In the genomic region with DNA sequence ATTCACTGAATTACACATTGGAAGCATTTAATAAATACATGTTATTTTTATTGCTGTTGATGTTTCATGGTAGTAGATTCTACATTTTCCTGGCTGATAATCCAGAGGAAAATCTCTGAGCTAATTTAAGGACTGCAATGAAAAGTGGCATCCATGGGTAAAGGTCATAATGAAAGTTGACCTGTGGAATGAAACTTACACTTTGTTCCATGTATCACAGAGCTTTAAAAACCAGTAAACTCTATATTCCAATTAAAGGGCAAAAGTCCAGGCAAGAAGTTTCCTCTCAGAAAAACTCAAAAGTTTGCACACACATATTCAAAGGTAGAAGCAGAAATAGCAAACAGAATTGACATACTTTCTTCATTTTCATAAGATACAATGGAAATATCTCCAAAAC, we compare ENCODE assay signal across 9 cellular contexts. TPM values are rescaled to one million over a fixed set of nuclear protein-coding genes. Genes with fewer than 3 reads are reported as not detected.
"Had no signal": no experiment of that assay in that cellular context is flagged by ENCODE, and none has a peak within 500 bp of the region (broad histone marks: within the 10 kb centered on the region; RNA-seq: fewer than 3 reads in every experiment).

No MANE protein-coding gene starts in this region.

- FAIRE-seq: G401.6, GM12891, GM12892, GM18507, GM19239 had no signal

- DNase-seq: GDM1, GF-D8 had no signal

- ATAC-seq: GM12878 had no signal

- H3K4me3 ChIP-seq: GM12878 had no signal

RNA-seq across cellular contexts. Expression of gene MYF6, which starts 44.8 kb away (rescaled TPM):
- total RNA-seq: G401, GM12878 had no signal
- polyA plus RNA-seq: GM12878 had no signal

RNA-seq across cellular contexts. Expression of gene MYF5, which starts 54.1 kb away (rescaled TPM):
- total RNA-seq: G401, GM12878 had no signal
- polyA plus RNA-seq: GM12878 had no signal
